In genomic region chr20:34058831-34059230, GRCh38 we compare ENCODE assay signal across 14 cellular contexts. TPM values are rescaled to one million over a fixed set of nuclear protein-coding genes. Genes with fewer than 3 reads are reported as not detected.
DNase-seq lines count a peak whose midpoint lies in the region; ATAC-seq and TF ChIP-seq lines count a peak whose summit lies in the region.
"Had no signal": no experiment of that assay in that cellular context is flagged by ENCODE, and none has a peak within 500 bp of the region (broad histone marks: within the 10 kb centered on the region; RNA-seq: fewer than 3 reads in every experiment).

No MANE protein-coding gene starts in this region.

- H3K27me3 Mint-ChIP-seq in activated CD4-positive, alpha-beta T cell treated with anti-CD3 and anti-CD28 coated beads, Interleukin-2, amount 10 ng/mL, durations not matched to agents 7 days and 5 days, result no peaks in the 10 kb centered on the region
- no peaks in the 10 kb centered on the region for H3K27me3 Mint-ChIP-seq in activated naive CD8-positive, alpha-beta T cell treated with anti-CD3 and anti-CD28 coated beads, Interleukin-2, amount 10 ng/mL, durations not matched to agents 7 days and 5 days
- no peaks in the 10 kb centered on the region for H3K27me3 Mint-ChIP-seq in natural killer cell treated with Interleukin-12 subunit alpha and Interleukin-12 subunit beta and Interleukin-15 and Interleukin-18, amount 100 ng/mL, for 72 hours
- H3K27me3 Mint-ChIP-seq: dendritic cell treated with granulocyte-macrophage colony-stimulating factor and Interleukin-4, amounts not matched to agents 40 ng/mL and 50 ng/mL, for 4 days had no signal

- no peak overlapping the region for H3K27ac ChIP-seq in tibial nerve
- H3K27ac ChIP-seq: SK-N-MC, thoracic aorta had no signal

- H3K27me3 ChIP-seq in tibial nerve (no peaks in the 10 kb centered on the region), HAP-1 (ENCODE audit: low read depth) (no peaks in the 10 kb centered on the region)
- H3K27me3 ChIP-seq: BE2C had no signal

- CTCF ChIA-PET in activated CD4-positive, alpha-beta T cell treated with anti-CD3 and anti-CD28 coated beads, Interleukin-2, amount 10 ng/mL, durations not matched to agents 7 days and 5 days (lab: Charles Lee), result interaction anchor here (2.4 kb wide), 1 partner anchor 10 kb away, joined by 9 read pairs; no protein-coding TSS in a partner anchor

- TF ChIP-seq POLR2A in tibial nerve (IDR thresholded peaks at IDR 0.05), result no peak

- peak; percentile 20 for DNase-seq in activated CD4-positive, alpha-beta T cell treated with anti-CD3 and anti-CD28 coated beads, Interleukin-2, amount 10 ng/mL, durations not matched to agents 7 days and 5 days
- DNase-seq in activated CD4-positive, alpha-beta T cell treated with anti-CD3 and anti-CD28 coated beads for 48 hours, result no peak
- DNase-seq in Kasumi-1 (lab: John Stamatoyannopoulos, UW), result peak; percentile 19 to 43
- DNase-seq in activated naive CD8-positive, alpha-beta T cell treated with anti-CD3 and anti-CD28 coated beads, Interleukin-2, amount 10 ng/mL, durations not matched to agents 7 days and 5 days, result no peak
- DNase-seq in natural killer cell treated with Interleukin-12 subunit alpha and Interleukin-12 subunit beta and Interleukin-15 and Interleukin-18, amount 100 ng/mL, for 72 hours (ENCODE audit: low spot score), result no peak
- no peak for DNase-seq in tibial nerve (ENCODE audit: low spot score in 2 of 2)
- DNase-seq in foreskin melanocyte, result no peak
- no peak for DNase-seq in HAP-1 (ENCODE audit: low spot score in 2 of 2)
- DNase-seq: BE2C; stimulated activated CD4-positive, alpha-beta T cell treated with anti-CD3 and anti-CD28 coated beads, Interleukin-2, amount 100 ng/mL, for 24 hours had no signal

- no peak for TF ChIP-seq EP300 in tibial nerve (IDR thresholded peaks at IDR 0.05)

- H3K36me3 Mint-ChIP-seq in activated CD4-positive, alpha-beta T cell treated with anti-CD3 and anti-CD28 coated beads, Interleukin-2, amount 10 ng/mL, durations not matched to agents 7 days and 5 days (ENCODE audit: low read depth), result peaks cover 10% of the 10 kb centered on the region
- H3K36me3 Mint-ChIP-seq in activated naive CD8-positive, alpha-beta T cell treated with anti-CD3 and anti-CD28 coated beads, Interleukin-2, amount 10 ng/mL, durations not matched to agents 7 days and 5 days, result no peaks in the 10 kb centered on the region
- H3K36me3 Mint-ChIP-seq in natural killer cell treated with Interleukin-12 subunit alpha and Interleukin-12 subunit beta and Interleukin-15 and Interleukin-18, amount 100 ng/mL, for 72 hours, result no peaks in the 10 kb centered on the region

- no peak overlapping the region for H3K4me3 Mint-ChIP-seq in activated CD4-positive, alpha-beta T cell treated with anti-CD3 and anti-CD28 coated beads, Interleukin-2, amount 10 ng/mL, durations not matched to agents 7 days and 5 days
- H3K4me3 Mint-ChIP-seq in activated naive CD8-positive, alpha-beta T cell treated with anti-CD3 and anti-CD28 coated beads, Interleukin-2, amount 10 ng/mL, durations not matched to agents 7 days and 5 days, result no peak overlapping the region
- H3K4me3 Mint-ChIP-seq in natural killer cell treated with Interleukin-12 subunit alpha and Interleukin-12 subunit beta and Interleukin-15 and Interleukin-18, amount 100 ng/mL, for 72 hours, result no peak overlapping the region
- H3K4me3 Mint-ChIP-seq: dendritic cell treated with granulocyte-macrophage colony-stimulating factor and Interleukin-4, amounts not matched to agents 40 ng/mL and 50 ng/mL, for 4 days; neural crest cell had no signal

- no peaks in the 10 kb centered on the region for H3K9me3 ChIP-seq in tibial nerve
- H3K9me3 ChIP-seq in HAP-1, result no peaks in the 10 kb centered on the region
- H3K9me3 ChIP-seq: BE2C, thoracic aorta had no signal

- no peak for TF ChIP-seq CTCF in tibial nerve (IDR thresholded peaks at IDR 0.05)

- H3K36me3 ChIP-seq in tibial nerve, result no peaks in the 10 kb centered on the region
- H3K36me3 ChIP-seq in HAP-1 (replicated peaks), result no peaks in the 10 kb centered on the region
- H3K36me3 ChIP-seq: BE2C, thoracic aorta had no signal

- POLR2A ChIA-PET in activated CD4-positive, alpha-beta T cell treated with anti-CD3 and anti-CD28 coated beads, Interleukin-2, amount 10 ng/mL, durations not matched to agents 7 days and 5 days (lab: Charles Lee), result no interaction called here
- POLR2A ChIA-PET in activated naive CD8-positive, alpha-beta T cell treated with anti-CD3 and anti-CD28 coated beads, Interleukin-2, amount 10 ng/mL, durations not matched to agents 7 days and 5 days (lab: Charles Lee), result no interaction called here

- H3K27ac Mint-ChIP-seq in activated CD4-positive, alpha-beta T cell treated with anti-CD3 and anti-CD28 coated beads, Interleukin-2, amount 10 ng/mL, durations not matched to agents 7 days and 5 days, result peak overlapping the region; percentile 1
- H3K27ac Mint-ChIP-seq in activated naive CD8-positive, alpha-beta T cell treated with anti-CD3 and anti-CD28 coated beads, Interleukin-2, amount 10 ng/mL, durations not matched to agents 7 days and 5 days, result peak overlapping the region; percentile 23
- H3K27ac Mint-ChIP-seq in natural killer cell treated with Interleukin-12 subunit alpha and Interleukin-12 subunit beta and Interleukin-15 and Interleukin-18, amount 100 ng/mL, for 72 hours, result no peak overlapping the region
- H3K27ac Mint-ChIP-seq: dendritic cell treated with granulocyte-macrophage colony-stimulating factor and Interleukin-4, amounts not matched to agents 40 ng/mL and 50 ng/mL, for 4 days had no signal

- no peak overlapping the region for H3K4me3 ChIP-seq in tibial nerve
- H3K4me3 ChIP-seq in HAP-1, result no peak overlapping the region
- H3K4me3 ChIP-seq: SK-N-MC, thoracic aorta had no signal

- in situ Hi-C loops in HAP-1 (cut with MboI; ENCODE audit: low sequenced_read_pairs), result loop anchor here (25.0 kb wide), 1 partner anchor 197 kb away; no protein-coding TSS in a partner anchor

- 20 to 43% methylated on average over 1 of the region's 1 CpG for WGBS in tibial nerve, 2 donors

- H3K4me1 Mint-ChIP-seq in activated CD4-positive, alpha-beta T cell treated with anti-CD3 and anti-CD28 coated beads, Interleukin-2, amount 10 ng/mL, durations not matched to agents 7 days and 5 days, result peaks cover 50% of the 10 kb centered on the region
- peaks cover 35% of the 10 kb centered on the region for H3K4me1 Mint-ChIP-seq in activated naive CD8-positive, alpha-beta T cell treated with anti-CD3 and anti-CD28 coated beads, Interleukin-2, amount 10 ng/mL, durations not matched to agents 7 days and 5 days
- peaks cover 84 to 88% of the 10 kb centered on the region in 2 donors for H3K4me1 Mint-ChIP-seq in natural killer cell treated with Interleukin-12 subunit alpha and Interleukin-12 subunit beta and Interleukin-15 and Interleukin-18, amount 100 ng/mL, for 72 hours (ENCODE audit: low read depth in 2 of 2)

- ATAC-seq in activated naive CD8-positive, alpha-beta T cell treated with anti-CD3 and anti-CD28 coated beads, Interleukin-2, amount 10 ng/mL, durations not matched to agents 7 days and 5 days (ENCODE audit: low read depth), result peak; percentile 74
- peak; percentile 43 to 71 for ATAC-seq in natural killer cell treated with Interleukin-12 subunit alpha and Interleukin-12 subunit beta and Interleukin-15 and Interleukin-18, amount 100 ng/mL, for 72 hours

- peaks cover 0 to 44% (median 4%) of the 10 kb centered on the region in 4 donors for H3K4me1 ChIP-seq in tibial nerve
- H3K4me1 ChIP-seq in HAP-1, result no peaks in the 10 kb centered on the region

- H3K9me3 Mint-ChIP-seq in activated CD4-positive, alpha-beta T cell treated with anti-CD3 and anti-CD28 coated beads, Interleukin-2, amount 10 ng/mL, durations not matched to agents 7 days and 5 days, result no peaks in the 10 kb centered on the region
- no peaks in the 10 kb centered on the region for H3K9me3 Mint-ChIP-seq in activated naive CD8-positive, alpha-beta T cell treated with anti-CD3 and anti-CD28 coated beads, Interleukin-2, amount 10 ng/mL, durations not matched to agents 7 days and 5 days
- no peaks in the 10 kb centered on the region for H3K9me3 Mint-ChIP-seq in natural killer cell treated with Interleukin-12 subunit alpha and Interleukin-12 subunit beta and Interleukin-15 and Interleukin-18, amount 100 ng/mL, for 72 hours
- H3K9me3 Mint-ChIP-seq: dendritic cell treated with granulocyte-macrophage colony-stimulating factor and Interleukin-4, amounts not matched to agents 40 ng/mL and 50 ng/mL, for 4 days; neural crest cell had no signal

RNA-seq across cellular contexts. Expression of gene EIF2S2, which starts 53.2 kb away (rescaled TPM):
- 10 to 100 TPM; 84.7 to 92.9 TPM for total RNA-seq in activated CD4-positive, alpha-beta T cell treated with anti-CD3 and anti-CD28 coated beads, Interleukin-2, amount 10 ng/mL, durations not matched to agents 7 days and 5 days
- total RNA-seq in activated naive CD8-positive, alpha-beta T cell treated with anti-CD3 and anti-CD28 coated beads, Interleukin-2, amount 10 ng/mL, durations not matched to agents 7 days and 5 days, result 10 to 100 TPM; 82.4 to 85.0 TPM
- total RNA-seq in natural killer cell treated with Interleukin-12 subunit alpha and Interleukin-12 subunit beta and Interleukin-15 and Interleukin-18, amount 100 ng/mL, for 72 hours, result 10 to 100 TPM; 97.6 to 99.8 TPM
- total RNA-seq in tibial nerve, result 10 to 100 TPM; 32.8 to 43.1 (median 41.0) TPM

Comparison
In these comparisons a context has a peak if more than half of its experiments do, and no peak if none do; other contexts are left out.
1. DNase-seq: peak in activated CD4-positive, alpha-beta T cell treated with anti-CD3 and anti-CD28 coated beads, Interleukin-2, amount 10 ng/mL, durations not matched to agents 7 days and 5 days (single experiment) and Kasumi-1 (2 of 2); none in activated CD4-positive, alpha-beta T cell treated with anti-CD3 and anti-CD28 coated beads for 48 hours (single experiment), activated naive CD8-positive, alpha-beta T cell treated with anti-CD3 and anti-CD28 coated beads, Interleukin-2, amount 10 ng/mL, durations not matched to agents 7 days and 5 days (single experiment), natural killer cell treated with Interleukin-12 subunit alpha and Interleukin-12 subunit beta and Interleukin-15 and Interleukin-18, amount 100 ng/mL, for 72 hours (single experiment), tibial nerve (0 of 2), foreskin melanocyte (single experiment) and HAP-1 (0 of 2).
2. H3K27ac Mint-ChIP-seq: peak in activated CD4-positive, alpha-beta T cell treated with anti-CD3 and anti-CD28 coated beads, Interleukin-2, amount 10 ng/mL, durations not matched to agents 7 days and 5 days (single experiment) and activated naive CD8-positive, alpha-beta T cell treated with anti-CD3 and anti-CD28 coated beads, Interleukin-2, amount 10 ng/mL, durations not matched to agents 7 days and 5 days (single experiment); none in natural killer cell treated with Interleukin-12 subunit alpha and Interleukin-12 subunit beta and Interleukin-15 and Interleukin-18, amount 100 ng/mL, for 72 hours (0 of 2).